9 cellular contexts compared by ENCODE assay signal in genomic region chr6:111011360-111012142, GRCh38. TPM values are rescaled to one million over a fixed set of nuclear protein-coding genes. Genes with fewer than 3 reads are reported as not detected.
DNase-seq lines count a peak whose midpoint lies in the region; ATAC-seq and TF ChIP-seq lines count a peak whose summit lies in the region.
"Had no signal": no experiment of that assay in that cellular context is flagged by ENCODE, and none has a peak within 500 bp of the region (broad histone marks: within the 10 kb centered on the region; RNA-seq: fewer than 3 reads in every experiment).

No MANE protein-coding gene starts in this region.

- no peaks in the 10 kb centered on the region for H4K20me1 ChIP-seq in SU-DHL-6 (ENCODE audit: low read depth, low read length)
- H4K20me1 ChIP-seq in osteoblast (ENCODE audit: insufficient read depth, low read length): no peaks in the 10 kb centered on the region

- no peaks in the 10 kb centered on the region for H3K27me3 ChIP-seq in SU-DHL-6 (ENCODE audit: low read length)
- H3K27me3 ChIP-seq in osteoblast (ENCODE audit: insufficient read depth, low read length): no peaks in the 10 kb centered on the region

- H3K27ac ChIP-seq in SU-DHL-6 (ENCODE audit: low read depth, low read length) (no peak overlapping the region), osteoblast (ENCODE audit: low read depth, low read length) (no peak overlapping the region)
- H3K27ac ChIP-seq: epithelial cell of prostate had no signal

- peak; percentile 65 for TF ChIP-seq CTCF in SU-DHL-6 (IDR thresholded peaks at IDR 0.05; ENCODE audit: insufficient read depth, low read length, poor library complexity, severe bottlenecking)
- TF ChIP-seq CTCF in osteoblast (IDR thresholded peaks at IDR 0.05; ENCODE audit: extremely low read depth, low read depth, low read length): peak; percentile 68

- no peak overlapping the region for H2AFZ ChIP-seq in SU-DHL-6 (ENCODE audit: low read depth, low read length, severe bottlenecking)
- no peak overlapping the region for H2AFZ ChIP-seq in osteoblast (ENCODE audit: low read length)

- H3K9me3 ChIP-seq in SU-DHL-6 (ENCODE audit: insufficient read depth, low read length) (no peaks in the 10 kb centered on the region), osteoblast (ENCODE audit: low read depth, low read length) (no peaks in the 10 kb centered on the region)

- DNase-seq in Right ventricle myocardium inferior (ENCODE audit: missing footprints) (no peak), cardiac septum (ENCODE audit: low spot score) (no peak), LHCN-M2 (ENCODE audit: low read depth) (peak; percentile 54), fibroblast of peridontal ligament (ENCODE audit: extremely low read depth) (peak; percentile 64), osteoblast (ENCODE audit: insufficient read length, low spot score, missing footprints) (peak; percentile 94)

- peaks cover 15% of the 10 kb centered on the region; the same call in 1 of the 2 replicates for H3F3A ChIP-seq in SU-DHL-6 (ENCODE audit: insufficient read depth)

- ATAC-seq in Right ventricle myocardium inferior: peak; percentile 74
- ATAC-seq in GM18867 (IDR thresholded peaks at IDR 0.05; ENCODE audit: unreplicated experiment): no peak
- no peak for ATAC-seq in GM18907 (IDR thresholded peaks at IDR 0.05; ENCODE audit: unreplicated experiment)

- H3K4me3 ChIP-seq in SU-DHL-6 (ENCODE audit: insufficient read depth, low read length, poor library complexity, severe bottlenecking) (no peak overlapping the region), osteoblast (ENCODE audit: insufficient read depth, low read length) (no peak overlapping the region)

- H3K9me2 ChIP-seq in SU-DHL-6 (replicated peaks; ENCODE audit: insufficient read depth, low read length): no peaks in the 10 kb centered on the region

- intact Hi-C loops in Right ventricle myocardium inferior (cut with DNase I) (loop anchor here (2.0 to 5.0 kb wide), 2 partner anchors 199 to 246 kb away; a partner anchor contains a TSS), cardiac septum (cut with DNase I) (loop anchor here (2.0 to 5.0 kb wide), 2 partner anchors 196 to 241 kb away; no protein-coding TSS in a partner anchor)

- no peak overlapping the region for H3K9ac ChIP-seq in SU-DHL-6 (ENCODE audit: low read length)

- H3K79me2 ChIP-seq in SU-DHL-6 (ENCODE audit: insufficient read depth, low read length) (peaks cover 8% of the 10 kb centered on the region), osteoblast (ENCODE audit: insufficient read depth, low read length) (peaks cover 3% of the 10 kb centered on the region)

- peaks cover 52% of the 10 kb centered on the region for H3K36me3 ChIP-seq in SU-DHL-6 (ENCODE audit: low read length)
- H3K36me3 ChIP-seq in osteoblast (ENCODE audit: insufficient read depth, low read length): peaks cover 53% of the 10 kb centered on the region

- H3K4me1 ChIP-seq in osteoblast (ENCODE audit: insufficient read depth, low read length): no peaks in the 10 kb centered on the region

- no peak overlapping the region for H3K4me2 ChIP-seq in SU-DHL-6 (ENCODE audit: low read depth, low read length, poor library complexity, severe bottlenecking)
- H3K4me2 ChIP-seq in osteoblast (ENCODE audit: insufficient read depth, low read length): no peak overlapping the region

RNA-seq across cellular contexts. Expression of gene RPF2, which starts 29.7 kb away (rescaled TPM):
- 25.7 TPM for total RNA-seq in Right ventricle myocardium inferior
- 19.9 TPM for total RNA-seq in cardiac septum
- 69.8 and 81.0 TPM in 2 replicates for total RNA-seq in LHCN-M2 (2014; rRNA removed)
- polyA plus RNA-seq in LHCN-M2 (2012): 14.4 TPM
- total RNA-seq in osteoblast: 25.7 and 26.2 TPM in 2 replicates

RNA-seq across cellular contexts. Expression of gene GTF3C6, which starts 53.0 kb away (rescaled TPM):
- total RNA-seq in Right ventricle myocardium inferior (129 TPM), cardiac septum (96.6 TPM), LHCN-M2 (2014; rRNA removed) (126 and 149 TPM in 2 replicates), osteoblast (32.4 and 35.1 TPM in 2 replicates)
- polyA plus RNA-seq in LHCN-M2 (2012): 97.9 TPM

Comparison
In these comparisons a context has a peak if more than half of its experiments do, and no peak if none do; other contexts are left out.
1. DNase-seq: peak in LHCN-M2 (single experiment), fibroblast of peridontal ligament (single experiment) and osteoblast (single experiment); none in Right ventricle myocardium inferior (single experiment) and cardiac septum (single experiment).